8 cellular contexts compared by ENCODE assay signal in genomic region chr17:8965394-8966168, GRCh38. TPM values are rescaled to one million over a fixed set of nuclear protein-coding genes. Genes with fewer than 3 reads are reported as not detected.
A peak's percentile ranks its signal among the peaks of the same experiment; 100 is the strongest.
DNase-seq lines count a peak whose midpoint lies in the region; ATAC-seq, FAIRE-seq and TF ChIP-seq lines count a peak whose summit lies in the region.

PIK3R5 (minus strand) TSS chr17:8965707; CDS start chr17:8911494, 54,213 bp downstream.

- TF ChIP-seq EP300 in GM12878 (IDR thresholded peaks at IDR 0.05; ENCODE audit: borderline replicate concordance in 1 of 2, control insufficient read depth in 1 of 2, low read depth in 2 of 2, low read length in 2 of 2), result no peak

- TF ChIP-seq POLR2A in GM12878 (IDR thresholded peaks at IDR 0.05; ENCODE audit: low read depth, low read length), result peak; percentile 87

- peaks cover 51% of the 10 kb centered on the region for H3K79me2 ChIP-seq in GM12878 (ENCODE audit: control insufficient read depth, insufficient read depth, low read length)

- peaks cover 12% of the 10 kb centered on the region for H3K9me3 ChIP-seq in GM12878 (replicated peaks; ENCODE audit: control insufficient read depth, insufficient read depth, low read length)

- peak within 1 kb of the TSS; percentile 90 for H3K4me3 ChIP-seq in GM12878

- H3K27ac Mint-ChIP-seq in mesothelial cell of epicardium, result no peak within 1 kb of the TSS

- no TSS peak for BruUV-seq in GM12878 (replicated peaks; lab: Mats Ljungman, UMichigan)

- SMC1A ChIA-PET in GM12878 (lab: Charles Lee; ENCODE audit: uncharacterized antibody, unreplicated experiment), result interaction anchor here (0.9 to 19.1 kb wide), 5 partner anchors 9 to 68 kb away, joined by 3 to 345 read pairs (median 17); no protein-coding TSS in a partner anchor

- no peaks in the 10 kb centered on the region for H3K4me1 Mint-ChIP-seq in mesothelial cell of epicardium

- CTCF ChIA-PET in GM12878 (lab: Yijun Ruan, JAX), result interaction anchor here (1.5 to 2.7 kb wide), 3 partner anchors 11 to 100 kb away, joined by 3 to 10 read pairs (median 4); no protein-coding TSS in a partner anchor

- TF ChIP-seq RAD21 in GM12878 (IDR thresholded peaks at IDR 0.05; ENCODE audit: insufficient read depth, low read depth, low read length), result no peak

- WGBS in GM12878 (ENCODE audit: insufficient coverage, insufficient replicate concordance, low lambda C conversion rate, missing lambda C conversion rate), result 2% methylated on average over 49 of the region's 72 CpGs

- FAIRE-seq in GM12878 (lab: Jason Lieb, UNC), result no peak

- H3K36me3 ChIP-seq in GM12878 (ENCODE audit: control insufficient read depth in 2 of 2, insufficient read depth in 2 of 2, low read length in 1 of 2), result no peaks in the 10 kb centered on the region; a peak in 1 of 4 replicates

- ATAC-seq in GM18909 (IDR thresholded peaks at IDR 0.05; ENCODE audit: poor library complexity, unreplicated experiment) (peak; percentile 80), HG03108 (IDR thresholded peaks at IDR 0.05; ENCODE audit: unreplicated experiment) (peak; percentile 73), GM12878 (peak; percentile 79)

- RAD21 ChIA-PET in GM12878 (lab: Charles Lee; ENCODE audit: unreplicated experiment), result interaction anchor here (0.6 to 6.1 kb wide), 12 partner anchors 12 to 125 kb away, joined by 3 to 53 read pairs (median 4); no protein-coding TSS in a partner anchor

- peaks cover 83% of the 10 kb centered on the region for H3K27me3 Mint-ChIP-seq in mesothelial cell of epicardium (ENCODE audit: low read depth)

- intact Hi-C loops in GM12878 (cut with micrococcal nuclease; ENCODE audit: unreplicated experiment) (loop anchor here (2.0 kb wide), 1 partner anchor 15 kb away; no protein-coding TSS in a partner anchor), posterior cingulate gyrus (cut with DNase I) (no loop called here)

- peak within 1 kb of the TSS; percentile 38 for H3K4me3 Mint-ChIP-seq in mesothelial cell of epicardium

- no peaks in the 10 kb centered on the region for H3K27me3 ChIP-seq in GM12878 (replicated peaks in 1 of 2; ENCODE audit: control insufficient read depth in 2 of 2, insufficient read depth in 2 of 2, low read length in 1 of 2)

- peak within 1 kb of the TSS; percentile 73 for H3K4me2 ChIP-seq in GM12878 (ENCODE audit: control insufficient read depth, insufficient read depth)

- peaks cover 28% of the 10 kb centered on the region for H3K4me1 ChIP-seq in GM12878 (ENCODE audit: control insufficient read depth, insufficient read depth, low read length)

- H2AFZ ChIP-seq in GM12878 (ENCODE audit: control insufficient read depth, low read depth, low read length), result peak within 1 kb of the TSS; percentile 78

- DNase-seq in T-helper 9 cell (peak; percentile 88), GM12878 (ENCODE audit: low read depth, low spot score) (no peak), mesothelial cell of epicardium (ENCODE audit: low spot score in 2 of 2, unreplicated experiment in 2 of 2) (no peak), NCI-H2029 treated with DMSO at 0.1 percent for 48 hours (lab: John Stamatoyannopoulos, UW) (no peak), posterior cingulate gyrus (no peak)
- peak; percentile 72 to 75 for DNase-seq in stimulated activated CD8-positive, alpha-beta memory T cell treated with anti-CD3 and anti-CD28 coated beads, Interleukin-7, amount 100 ng/mL, for 1 hour (ENCODE audit: low read depth in 2 of 2)

- peak within 1 kb of the TSS; percentile 80 for H3K27ac ChIP-seq in GM12878 (ENCODE audit: control insufficient read depth, insufficient read depth)

- in situ Hi-C loops in GM12878 (cut with MboI), result loop anchor here (25.0 kb wide), 1 partner anchor 1072 kb away; no protein-coding TSS in a partner anchor

- TF ChIP-seq CTCF in GM12878 (IDR thresholded peaks at IDR 0.05 in 2 of 3, conservative IDR thresholded peaks at IDR 0.05 in 1 of 3; ENCODE audit: control insufficient read depth in 2 of 3, extremely low read depth in 1 of 3, insufficient read depth in 1 of 3, low read depth in 3 of 3, low read length in 3 of 3) (peak in 1 of 3 experiments; percentile 27; a peak in 2 of 6 replicates), mesothelial cell of epicardium (IDR thresholded peaks at IDR 0.05; ENCODE audit: unreplicated experiment) (no peak)

- POLR2A ChIA-PET in GM12878 (lab: Charles Lee), result interaction anchor here (0.6 to 5.5 kb wide), 12 partner anchors 9 to 530 kb away, joined by 3 to 56 read pairs (median 4); no protein-coding TSS in a partner anchor

- no peaks in the 10 kb centered on the region for H4K20me1 ChIP-seq in GM12878 (ENCODE audit: control insufficient read depth, insufficient read depth)

- H3K36me3 Mint-ChIP-seq in mesothelial cell of epicardium, result no peaks in the 10 kb centered on the region

- peaks cover 18% of the 10 kb centered on the region for H3K9me3 Mint-ChIP-seq in mesothelial cell of epicardium

- H3K9ac ChIP-seq in GM12878 (ENCODE audit: control insufficient read depth, insufficient read depth, low read length), result peak within 1 kb of the TSS; percentile 83

TF ChIP-seq in GM12878, 131 proteins besides CTCF, POLR2A, EP300 and RAD21 (continues in another document):
- TF ChIP-seq HDGF (IDR thresholded peaks at IDR 0.05) (no peak), SREBF1 (IDR thresholded peaks at IDR 0.05; ENCODE audit: low read length) (no peak), RUNX3 (IDR thresholded peaks at IDR 0.05; ENCODE audit: low read length) (no peak), BCLAF1 (IDR thresholded peaks at IDR 0.05) (no peak), ZZZ3 (IDR thresholded peaks at IDR 0.05; ENCODE audit: control insufficient read depth, insufficient read length, low read depth) (no peak)

RNA-seq across cellular contexts. Expression of gene PIK3R5, which starts in this region (rescaled TPM):
- total RNA-seq in GM12878 (2013; cell fraction: nucleolus; rRNA removed), result 260 and 296 TPM in 2 replicates
- total RNA-seq in GM12878 (2014; rRNA removed) (36.8 and 39.5 TPM in 2 replicates), GM12878 (2014; rRNA removed; fragmentation: Illumina TruSeq; extraction: Trizol) (24.7 and 26.5 TPM in 2 replicates), GM12878 (2021) (50.8 and 51.2 TPM in 2 replicates), mesothelial cell of epicardium (0.18 to 0.27 TPM (median 0.25 TPM) in 3 replicates)
- polyA plus RNA-seq in GM12878 (2011; ENCODE audit: low read depth), result 25.1 TPM
- polyA plus RNA-seq in GM12878 (2011; rRNA removed) (34.3 and 43.9 TPM in 2 replicates), GM12878 (2014; fragmentation: Illumina TruSeq; extraction: Trizol) (27.3 and 34.2 TPM in 2 replicates), GM12878 (2014; fragmentation: Nextera tagmentation; extraction: Ambion mirVana) (1 to 10 TPM; 9.5 to 9.6 TPM), GM12878 (2014; rRNA removed) (32.9 and 33.5 TPM in 2 replicates), GM12878 (2016; fragmentation: Nextera tagmentation; extraction: Ambion mirVana) (10 to 100 TPM; 36.9 to 39.5 TPM)
- 42.7 and 45.7 TPM in 2 replicates for polyA plus RNA-seq in GM12878 (2011; cell fraction: cytosol; rRNA removed)
- 155 and 160 TPM in 2 replicates for polyA plus RNA-seq in GM12878 (2011; cell fraction: nucleus; rRNA removed)
- polyA plus RNA-seq in GM12878 (2012), result 44.1 and 46.7 TPM in 2 replicates
- polyA minus RNA-seq in GM12878 (2011; rRNA and poly(A)+ RNA removed), result 48.9 and 95.6 TPM in 2 replicates
- 32.6 and 35.1 TPM in 2 replicates for polyA minus RNA-seq in GM12878 (2011; cell fraction: cytosol; rRNA and poly(A)+ RNA removed)
- 48.0 and 66.0 TPM in 2 replicates for polyA minus RNA-seq in GM12878 (2011; cell fraction: nucleus; rRNA and poly(A)+ RNA removed)

Comparison
In these comparisons a context has a peak if more than half of its experiments do, and no peak if none do; other contexts are left out.
1. RNA of gene PIK3R5 (total RNA-seq): 24.7 to 296 TPM in GM12878; 0.18 to 0.27 TPM in mesothelial cell of epicardium; every median in the first group is over 10 times any median in the second.
2. DNase-seq: peak in T-helper 9 cell (single experiment) and stimulated activated CD8-positive, alpha-beta memory T cell treated with anti-CD3 and anti-CD28 coated beads, Interleukin-7, amount 100 ng/mL, for 1 hour (2 of 2); none in GM12878 (single experiment), mesothelial cell of epicardium (0 of 2), NCI-H2029 treated with DMSO at 0.1 percent for 48 hours (single experiment) and posterior cingulate gyrus (0 of 10).
3. Peak in every context shown above with its lines, with median percentiles within 50 percentile points of each other: ATAC-seq.